Comparison of ENCODE assay signal across 16 cellular contexts in the genomic region with DNA sequence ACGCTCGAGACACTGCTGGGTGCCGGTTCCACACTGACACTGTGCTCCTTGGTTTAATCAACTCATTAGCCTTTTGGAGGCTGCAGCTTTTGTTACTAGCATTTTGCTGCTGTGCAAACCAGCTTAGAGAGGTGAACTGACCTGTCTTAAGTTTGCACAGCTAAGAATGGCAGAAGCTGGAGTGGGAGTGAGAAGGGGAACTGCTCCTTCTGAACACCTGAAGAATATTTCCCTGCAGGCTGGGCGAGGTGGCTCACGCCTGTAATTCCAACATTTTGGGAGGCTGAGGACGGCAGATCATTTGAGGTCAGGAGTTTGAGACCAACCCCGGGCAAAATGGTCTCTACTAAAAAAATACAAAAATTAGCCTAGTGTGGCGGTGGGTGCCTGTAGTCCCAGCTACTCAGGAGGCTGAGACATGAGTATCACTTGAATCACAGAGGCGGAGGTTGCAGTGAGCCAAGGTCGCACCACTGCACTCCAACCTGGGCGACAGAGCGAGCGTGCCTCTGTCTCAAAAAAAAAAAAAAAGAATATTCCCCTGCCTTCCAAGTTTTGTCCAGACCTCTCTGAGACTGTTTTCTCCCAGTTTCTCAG. TPM values are rescaled to one million over a fixed set of nuclear protein-coding genes. Genes with fewer than 3 reads are reported as not detected.
DNase-seq lines count a peak whose midpoint lies in the region; ATAC-seq and TF ChIP-seq lines count a peak whose summit lies in the region.
"Had no signal": no experiment of that assay in that cellular context is flagged by ENCODE, and none has a peak within 500 bp of the region (broad histone marks: within the 10 kb centered on the region; RNA-seq: fewer than 3 reads in every experiment).

No MANE protein-coding gene starts in this region.

- no peak for TF ChIP-seq POLR2A in right lobe of liver (IDR thresholded peaks at IDR 0.05)
- TF ChIP-seq POLR2A in body of pancreas (IDR thresholded peaks at IDR 0.05), result no peak

- POLR2A ChIA-PET in activated naive CD8-positive, alpha-beta T cell treated with anti-CD3 and anti-CD28 coated beads, Interleukin-2, amount 10 ng/mL, durations not matched to agents 7 days and 5 days (lab: Charles Lee), result no interaction called here

- peaks cover 22% of the 10 kb centered on the region for H3K4me1 Mint-ChIP-seq in activated naive CD8-positive, alpha-beta T cell treated with anti-CD3 and anti-CD28 coated beads, Interleukin-2, amount 10 ng/mL, durations not matched to agents 7 days and 5 days
- peaks cover 24% of the 10 kb centered on the region for H3K4me1 Mint-ChIP-seq in activated naive CD8-positive, alpha-beta T cell treated with anti-CD3 and anti-CD28 coated beads for 36 hours
- H3K4me1 Mint-ChIP-seq in activated T-helper 2 cell treated with anti-CD3 and anti-CD28 coated beads, Interferon-gamma antibody, Interleukin-2, Interleukin-4, amounts not matched to agents 10 μg/mL and 5 μg/mL and 100 μg/mL, durations not matched to agents 14 hours and 24 hours and 36 hours (ENCODE audit: low read depth), result peaks cover 28% of the 10 kb centered on the region
- peaks cover 25% of the 10 kb centered on the region for H3K4me1 Mint-ChIP-seq in type B pancreatic cell (ENCODE audit: unreplicated experiment)

- no peak for DNase-seq in activated naive CD8-positive, alpha-beta T cell treated with anti-CD3 and anti-CD28 coated beads, Interleukin-2, amount 10 ng/mL, durations not matched to agents 7 days and 5 days
- DNase-seq in activated naive CD8-positive, alpha-beta T cell treated with anti-CD3 and anti-CD28 coated beads for 36 hours, result no peak
- DNase-seq in activated T-helper 2 cell treated with anti-CD3 and anti-CD28 coated beads, Interferon-gamma antibody, Interleukin-2, Interleukin-4, amounts not matched to agents 10 μg/mL and 5 μg/mL and 100 μg/mL, durations not matched to agents 14 hours and 24 hours and 36 hours (ENCODE audit: low spot score), result no peak
- peak in 1 of 3 donors; percentile 48 for DNase-seq in right lobe of liver
- no peak for DNase-seq in type B pancreatic cell (ENCODE audit: extremely low spot score, unreplicated experiment)
- DNase-seq in body of pancreas, result no peak
- DNase-seq: activated CD4-positive, alpha-beta memory T cell treated with anti-CD3 and anti-CD28 coated beads for 36 hours; AML-193; DMS79; glutamatergic neuron; NCI-H1092; NCI-H446 had no signal

- WGBS in right lobe of liver (ENCODE audit: insufficient coverage, low coverage, low lambda C conversion rate, missing lambda C conversion rate), result 34% methylated on average over 12 of the region's 13 CpGs
- 82 to 84% methylated on average over 13 of the region's 13 CpGs for WGBS in body of pancreas, 2 donors

- H3K4me3 ChIP-seq in right lobe of liver (no peak overlapping the region), body of pancreas (no peak overlapping the region)
- H3K4me3 ChIP-seq: GM12878 had no signal

- peak overlapping the region; percentile 98 for H3K27ac ChIP-seq in right lobe of liver
- peak overlapping the region in 2 of 4 donors; percentile 65 to 100 for H3K27ac ChIP-seq in body of pancreas

- H3K9me3 Mint-ChIP-seq in activated naive CD8-positive, alpha-beta T cell treated with anti-CD3 and anti-CD28 coated beads, Interleukin-2, amount 10 ng/mL, durations not matched to agents 7 days and 5 days, result no peaks in the 10 kb centered on the region
- peaks cover 3% of the 10 kb centered on the region for H3K9me3 Mint-ChIP-seq in activated naive CD8-positive, alpha-beta T cell treated with anti-CD3 and anti-CD28 coated beads for 36 hours
- H3K9me3 Mint-ChIP-seq in activated T-helper 2 cell treated with anti-CD3 and anti-CD28 coated beads, Interferon-gamma antibody, Interleukin-2, Interleukin-4, amounts not matched to agents 10 μg/mL and 5 μg/mL and 100 μg/mL, durations not matched to agents 14 hours and 24 hours and 36 hours, result no peaks in the 10 kb centered on the region
- no peaks in the 10 kb centered on the region for H3K9me3 Mint-ChIP-seq in type B pancreatic cell

- peaks cover 0 to 3% (median 0%) of the 10 kb centered on the region in 4 donors for H3K9me3 ChIP-seq in right lobe of liver
- no peaks in the 10 kb centered on the region for H3K9me3 ChIP-seq in body of pancreas

- no peak for TF ChIP-seq CTCF in right lobe of liver (IDR thresholded peaks at IDR 0.05)
- TF ChIP-seq CTCF in type B pancreatic cell (conservative IDR thresholded peaks at IDR 0.05), result no peak
- TF ChIP-seq CTCF in body of pancreas (IDR thresholded peaks at IDR 0.05), result no peak

- no peaks in the 10 kb centered on the region for H3K4me1 ChIP-seq in right lobe of liver
- H3K4me1 ChIP-seq in body of pancreas, result peaks cover 29% of the 10 kb centered on the region

- H3K27me3 Mint-ChIP-seq in activated naive CD8-positive, alpha-beta T cell treated with anti-CD3 and anti-CD28 coated beads, Interleukin-2, amount 10 ng/mL, durations not matched to agents 7 days and 5 days, result no peaks in the 10 kb centered on the region
- no peaks in the 10 kb centered on the region for H3K27me3 Mint-ChIP-seq in activated naive CD8-positive, alpha-beta T cell treated with anti-CD3 and anti-CD28 coated beads for 36 hours
- H3K27me3 Mint-ChIP-seq in activated T-helper 2 cell treated with anti-CD3 and anti-CD28 coated beads, Interferon-gamma antibody, Interleukin-2, Interleukin-4, amounts not matched to agents 10 μg/mL and 5 μg/mL and 100 μg/mL, durations not matched to agents 14 hours and 24 hours and 36 hours (ENCODE audit: low read depth), result no peaks in the 10 kb centered on the region
- no peaks in the 10 kb centered on the region for H3K27me3 Mint-ChIP-seq in type B pancreatic cell
- H3K27me3 Mint-ChIP-seq: activated CD4-positive, alpha-beta memory T cell treated with anti-CD3 and anti-CD28 coated beads for 36 hours had no signal

- intact Hi-C loops in activated T-helper 2 cell treated with anti-CD3 and anti-CD28 coated beads, Interferon-gamma antibody, Interleukin-2, Interleukin-4, amounts not matched to agents 10 μg/mL and 5 μg/mL and 100 μg/mL, durations not matched to agents 14 hours and 24 hours and 36 hours (cut with micrococcal nuclease), result no loop called here
- intact Hi-C loops in right lobe of liver (cut with DNase I) (no loop called here), body of pancreas (cut with DNase I) (no loop called here)

- ATAC-seq in activated naive CD8-positive, alpha-beta T cell treated with anti-CD3 and anti-CD28 coated beads, Interleukin-2, amount 10 ng/mL, durations not matched to agents 7 days and 5 days (ENCODE audit: low read depth), result no peak
- no peak for ATAC-seq in right lobe of liver
- no peak for ATAC-seq in HG03354 (IDR thresholded peaks at IDR 0.05; ENCODE audit: poor library complexity, severe bottlenecking, unreplicated experiment)
- ATAC-seq in body of pancreas, result no peak
- ATAC-seq in GM18868 (IDR thresholded peaks at IDR 0.05; ENCODE audit: unreplicated experiment), result no peak
- ATAC-seq: GM12878 had no signal

- H3K36me3 Mint-ChIP-seq in activated naive CD8-positive, alpha-beta T cell treated with anti-CD3 and anti-CD28 coated beads, Interleukin-2, amount 10 ng/mL, durations not matched to agents 7 days and 5 days, result peaks cover 20% of the 10 kb centered on the region
- peaks cover 20% of the 10 kb centered on the region for H3K36me3 Mint-ChIP-seq in activated naive CD8-positive, alpha-beta T cell treated with anti-CD3 and anti-CD28 coated beads for 36 hours
- H3K36me3 Mint-ChIP-seq in activated T-helper 2 cell treated with anti-CD3 and anti-CD28 coated beads, Interferon-gamma antibody, Interleukin-2, Interleukin-4, amounts not matched to agents 10 μg/mL and 5 μg/mL and 100 μg/mL, durations not matched to agents 14 hours and 24 hours and 36 hours (ENCODE audit: low read depth), result peaks cover 29% of the 10 kb centered on the region
- no peaks in the 10 kb centered on the region for H3K36me3 Mint-ChIP-seq in type B pancreatic cell

- H3K27ac Mint-ChIP-seq in activated naive CD8-positive, alpha-beta T cell treated with anti-CD3 and anti-CD28 coated beads, Interleukin-2, amount 10 ng/mL, durations not matched to agents 7 days and 5 days, result peak overlapping the region; percentile 66
- H3K27ac Mint-ChIP-seq in activated naive CD8-positive, alpha-beta T cell treated with anti-CD3 and anti-CD28 coated beads for 36 hours, result no peak overlapping the region
- H3K27ac Mint-ChIP-seq in activated T-helper 2 cell treated with anti-CD3 and anti-CD28 coated beads, Interferon-gamma antibody, Interleukin-2, Interleukin-4, amounts not matched to agents 10 μg/mL and 5 μg/mL and 100 μg/mL, durations not matched to agents 14 hours and 24 hours and 36 hours, result peak overlapping the region; percentile 11
- peak overlapping the region; percentile 73 for H3K27ac Mint-ChIP-seq in type B pancreatic cell
- H3K27ac Mint-ChIP-seq: activated CD4-positive, alpha-beta memory T cell treated with anti-CD3 and anti-CD28 coated beads for 36 hours; nephron had no signal

- H3K36me3 ChIP-seq in right lobe of liver (peaks cover 0 to 13% (median 7%) of the 10 kb centered on the region in 4 donors), body of pancreas (replicated peaks in 1 of 2; ENCODE audit: insufficient read depth in 1 of 2, low read depth in 2 of 2) (no peaks in the 10 kb centered on the region)

- H3K4me3 Mint-ChIP-seq in activated naive CD8-positive, alpha-beta T cell treated with anti-CD3 and anti-CD28 coated beads, Interleukin-2, amount 10 ng/mL, durations not matched to agents 7 days and 5 days, result no peak overlapping the region
- no peak overlapping the region for H3K4me3 Mint-ChIP-seq in activated naive CD8-positive, alpha-beta T cell treated with anti-CD3 and anti-CD28 coated beads for 36 hours
- H3K4me3 Mint-ChIP-seq in activated T-helper 2 cell treated with anti-CD3 and anti-CD28 coated beads, Interferon-gamma antibody, Interleukin-2, Interleukin-4, amounts not matched to agents 10 μg/mL and 5 μg/mL and 100 μg/mL, durations not matched to agents 14 hours and 24 hours and 36 hours (ENCODE audit: low read depth), result no peak overlapping the region
- no peak overlapping the region for H3K4me3 Mint-ChIP-seq in type B pancreatic cell
- H3K4me3 Mint-ChIP-seq: activated CD4-positive, alpha-beta memory T cell treated with anti-CD3 and anti-CD28 coated beads for 36 hours had no signal

- H3K27me3 ChIP-seq in right lobe of liver (no peaks in the 10 kb centered on the region), body of pancreas (no peaks in the 10 kb centered on the region)

RNA-seq across cellular contexts. Expression of a gene that starts 5.0 kb away (rescaled TPM):
- total RNA-seq in activated naive CD8-positive, alpha-beta T cell treated with anti-CD3 and anti-CD28 coated beads, Interleukin-2, amount 10 ng/mL, durations not matched to agents 7 days and 5 days, result 10 to 100 TPM; 38.3 to 38.7 TPM
- 10 to 100 TPM; 36.4 to 37.7 TPM for total RNA-seq in activated naive CD8-positive, alpha-beta T cell treated with anti-CD3 and anti-CD28 coated beads for 36 hours
- total RNA-seq in activated T-helper 2 cell treated with anti-CD3 and anti-CD28 coated beads, Interferon-gamma antibody, Interleukin-2, Interleukin-4, amounts not matched to agents 10 μg/mL and 5 μg/mL and 100 μg/mL, durations not matched to agents 14 hours and 24 hours and 36 hours, result 36.2 and 36.4 TPM in 2 replicates
- 100 to 1,000 TPM; 130 to 182 (median 152) TPM for total RNA-seq in right lobe of liver
- total RNA-seq in type B pancreatic cell (ENCODE audit: low replicate concordance), result 23.0 and 54.1 TPM in 2 replicates
- 100 to 1,000 TPM in 1 of 2 donors, 10 to 100 TPM in 1; 47.7 to 104 TPM for total RNA-seq in body of pancreas

RNA-seq across cellular contexts. Expression of a gene that starts 42.1 kb away (rescaled TPM):
- total RNA-seq in activated naive CD8-positive, alpha-beta T cell treated with anti-CD3 and anti-CD28 coated beads, Interleukin-2, amount 10 ng/mL, durations not matched to agents 7 days and 5 days, result 10 to 100 TPM; 22.1 to 24.5 TPM
- total RNA-seq in activated naive CD8-positive, alpha-beta T cell treated with anti-CD3 and anti-CD28 coated beads for 36 hours, result 10 to 100 TPM; 17.4 to 19.3 TPM
- total RNA-seq in activated T-helper 2 cell treated with anti-CD3 and anti-CD28 coated beads, Interferon-gamma antibody, Interleukin-2, Interleukin-4, amounts not matched to agents 10 μg/mL and 5 μg/mL and 100 μg/mL, durations not matched to agents 14 hours and 24 hours and 36 hours, result 26.5 and 29.5 TPM in 2 replicates
- total RNA-seq in right lobe of liver (10 to 100 TPM in 5 of 6 experiments, 1 to 10 TPM in 1; 6.9 to 25.3 (median 13.7) TPM), type B pancreatic cell (ENCODE audit: low replicate concordance) (29.9 and 42.9 TPM in 2 replicates), body of pancreas (1 to 10 TPM; 9.1 to 9.6 TPM)
